In the genomic region with DNA sequence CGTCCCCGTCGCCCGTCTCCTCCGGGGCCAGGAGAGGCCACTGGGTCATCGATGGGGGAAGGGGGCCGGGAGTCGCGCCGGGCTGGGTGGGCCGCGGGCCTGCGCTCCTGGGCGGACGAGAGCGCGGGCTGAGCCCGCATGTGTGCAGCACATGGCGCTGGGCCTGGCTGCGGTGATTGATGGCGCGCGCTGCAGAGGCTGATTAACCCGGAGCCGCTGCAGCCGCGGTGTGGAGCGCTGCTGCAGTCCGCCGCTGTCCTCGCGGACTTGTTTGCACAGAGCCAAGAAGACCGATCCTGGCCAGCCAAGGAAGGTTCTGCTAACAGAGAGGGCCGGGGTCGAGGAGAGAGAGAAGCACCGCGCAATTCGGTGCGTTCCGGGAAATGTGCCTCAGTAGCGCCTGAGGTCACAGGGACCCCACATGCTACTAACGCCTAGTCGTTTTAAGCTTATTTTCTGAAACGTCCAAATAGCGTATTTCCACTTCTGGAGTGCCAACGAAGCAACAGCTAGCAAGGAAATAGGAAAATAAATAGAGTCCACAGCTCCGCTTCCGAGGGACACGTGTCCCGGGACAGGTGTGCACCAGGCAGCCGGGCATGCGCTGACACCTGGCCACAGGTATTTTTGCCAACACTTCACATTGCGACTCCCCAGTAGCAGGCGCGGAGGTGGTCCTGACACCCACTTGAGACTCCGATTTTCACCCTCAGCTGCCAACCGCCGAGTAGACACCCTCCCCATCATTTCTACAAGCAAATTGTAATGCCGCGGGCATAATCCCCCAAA, we compare ENCODE assay signal across 1 cellular context.
TF ChIP-seq lines count a peak whose summit lies in the region.

No MANE protein-coding gene starts in this region.

TF ChIP-seq in WTC11, 78 proteins besides CTCF, POLR2A, EP300 and RAD21 (continued from another document):
- TF ChIP-seq, protein P1, sequence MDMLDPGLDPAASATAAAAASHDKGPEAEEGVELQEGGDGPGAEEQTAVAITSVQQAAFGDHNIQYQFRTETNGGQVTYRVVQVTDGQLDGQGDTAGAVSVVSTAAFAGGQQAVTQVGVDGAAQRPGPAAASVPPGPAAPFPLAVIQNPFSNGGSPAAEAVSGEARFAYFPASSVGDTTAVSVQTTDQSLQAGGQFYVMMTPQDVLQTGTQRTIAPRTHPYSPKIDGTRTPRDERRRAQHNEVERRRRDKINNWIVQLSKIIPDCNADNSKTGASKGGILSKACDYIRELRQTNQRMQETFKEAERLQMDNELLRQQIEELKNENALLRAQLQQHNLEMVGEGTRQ (CRISPR knock-in tag; IDR thresholded peaks at IDR 0.05), result 0 out of 2 replicates have a peak, but pooled peaks have one; percentile 36
- no peak for TF ChIP-seq CREB1 (CRISPR knock-in tag; IDR thresholded peaks at IDR 0.05)
- TF ChIP-seq TP53 (CRISPR knock-in tag; IDR thresholded peaks at IDR 0.05), result 0 out of 2 replicates have a peak, but pooled peaks have one; percentile 60
- 0 out of 2 replicates have a peak, but pooled peaks have one; percentile 13 for TF ChIP-seq FOXK1 (CRISPR knock-in tag; IDR thresholded peaks at IDR 0.05)
- TF ChIP-seq NR3C1 (CRISPR knock-in tag; conservative IDR thresholded peaks at IDR 0.05; ENCODE audit: low read depth), result no peak
- TF ChIP-seq EMX1 (CRISPR knock-in tag; IDR thresholded peaks at IDR 0.05), result no peak
- TF ChIP-seq, protein P2, sequence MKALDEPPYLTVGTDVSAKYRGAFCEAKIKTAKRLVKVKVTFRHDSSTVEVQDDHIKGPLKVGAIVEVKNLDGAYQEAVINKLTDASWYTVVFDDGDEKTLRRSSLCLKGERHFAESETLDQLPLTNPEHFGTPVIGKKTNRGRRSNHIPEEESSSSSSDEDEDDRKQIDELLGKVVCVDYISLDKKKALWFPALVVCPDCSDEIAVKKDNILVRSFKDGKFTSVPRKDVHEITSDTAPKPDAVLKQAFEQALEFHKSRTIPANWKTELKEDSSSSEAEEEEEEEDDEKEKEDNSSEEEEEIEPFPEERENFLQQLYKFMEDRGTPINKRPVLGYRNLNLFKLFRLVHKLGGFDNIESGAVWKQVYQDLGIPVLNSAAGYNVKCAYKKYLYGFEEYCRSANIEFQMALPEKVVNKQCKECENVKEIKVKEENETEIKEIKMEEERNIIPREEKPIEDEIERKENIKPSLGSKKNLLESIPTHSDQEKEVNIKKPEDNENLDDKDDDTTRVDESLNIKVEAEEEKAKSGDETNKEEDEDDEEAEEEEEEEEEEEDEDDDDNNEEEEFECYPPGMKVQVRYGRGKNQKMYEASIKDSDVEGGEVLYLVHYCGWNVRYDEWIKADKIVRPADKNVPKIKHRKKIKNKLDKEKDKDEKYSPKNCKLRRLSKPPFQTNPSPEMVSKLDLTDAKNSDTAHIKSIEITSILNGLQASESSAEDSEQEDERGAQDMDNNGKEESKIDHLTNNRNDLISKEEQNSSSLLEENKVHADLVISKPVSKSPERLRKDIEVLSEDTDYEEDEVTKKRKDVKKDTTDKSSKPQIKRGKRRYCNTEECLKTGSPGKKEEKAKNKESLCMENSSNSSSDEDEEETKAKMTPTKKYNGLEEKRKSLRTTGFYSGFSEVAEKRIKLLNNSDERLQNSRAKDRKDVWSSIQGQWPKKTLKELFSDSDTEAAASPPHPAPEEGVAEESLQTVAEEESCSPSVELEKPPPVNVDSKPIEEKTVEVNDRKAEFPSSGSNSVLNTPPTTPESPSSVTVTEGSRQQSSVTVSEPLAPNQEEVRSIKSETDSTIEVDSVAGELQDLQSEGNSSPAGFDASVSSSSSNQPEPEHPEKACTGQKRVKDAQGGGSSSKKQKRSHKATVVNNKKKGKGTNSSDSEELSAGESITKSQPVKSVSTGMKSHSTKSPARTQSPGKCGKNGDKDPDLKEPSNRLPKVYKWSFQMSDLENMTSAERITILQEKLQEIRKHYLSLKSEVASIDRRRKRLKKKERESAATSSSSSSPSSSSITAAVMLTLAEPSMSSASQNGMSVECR (CRISPR knock-in tag; IDR thresholded peaks at IDR 0.05; ENCODE audit: borderline replicate concordance), result 0 out of 2 replicates have a peak, but pooled peaks have one; percentile 20
- TF ChIP-seq KAT7 (CRISPR knock-in tag; IDR thresholded peaks at IDR 0.05; ENCODE audit: borderline replicate concordance), result 0 out of 2 replicates have a peak, but pooled peaks have one; percentile 37
- TF ChIP-seq ZNF671 (CRISPR knock-in tag; IDR thresholded peaks at IDR 0.05), result no peak
- TF ChIP-seq, protein P3, sequence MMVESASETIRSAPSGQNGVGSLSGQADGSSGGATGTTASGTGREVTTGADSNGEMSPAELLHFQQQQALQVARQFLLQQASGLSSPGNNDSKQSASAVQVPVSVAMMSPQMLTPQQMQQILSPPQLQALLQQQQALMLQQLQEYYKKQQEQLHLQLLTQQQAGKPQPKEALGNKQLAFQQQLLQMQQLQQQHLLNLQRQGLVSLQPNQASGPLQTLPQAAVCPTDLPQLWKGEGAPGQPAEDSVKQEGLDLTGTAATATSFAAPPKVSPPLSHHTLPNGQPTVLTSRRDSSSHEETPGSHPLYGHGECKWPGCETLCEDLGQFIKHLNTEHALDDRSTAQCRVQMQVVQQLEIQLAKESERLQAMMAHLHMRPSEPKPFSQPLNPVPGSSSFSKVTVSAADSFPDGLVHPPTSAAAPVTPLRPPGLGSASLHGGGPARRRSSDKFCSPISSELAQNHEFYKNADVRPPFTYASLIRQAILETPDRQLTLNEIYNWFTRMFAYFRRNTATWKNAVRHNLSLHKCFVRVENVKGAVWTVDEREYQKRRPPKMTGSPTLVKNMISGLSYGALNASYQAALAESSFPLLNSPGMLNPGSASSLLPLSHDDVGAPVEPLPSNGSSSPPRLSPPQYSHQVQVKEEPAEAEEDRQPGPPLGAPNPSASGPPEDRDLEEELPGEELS (CRISPR knock-in tag; IDR thresholded peaks at IDR 0.05), result peak; percentile 58; the same call in 1 of the 2 replicates
- TF ChIP-seq, protein P4, sequence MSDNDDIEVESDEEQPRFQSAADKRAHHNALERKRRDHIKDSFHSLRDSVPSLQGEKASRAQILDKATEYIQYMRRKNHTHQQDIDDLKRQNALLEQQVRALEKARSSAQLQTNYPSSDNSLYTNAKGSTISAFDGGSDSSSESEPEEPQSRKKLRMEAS (CRISPR knock-in tag; IDR thresholded peaks at IDR 0.05), result peak; percentile 62; the same call in 1 of the 2 replicates
- peak; percentile 64; the same call in 1 of the 2 replicates for TF ChIP-seq ESRRA (CRISPR knock-in tag; IDR thresholded peaks at IDR 0.05; ENCODE audit: borderline replicate concordance)
